In the genomic region with DNA sequence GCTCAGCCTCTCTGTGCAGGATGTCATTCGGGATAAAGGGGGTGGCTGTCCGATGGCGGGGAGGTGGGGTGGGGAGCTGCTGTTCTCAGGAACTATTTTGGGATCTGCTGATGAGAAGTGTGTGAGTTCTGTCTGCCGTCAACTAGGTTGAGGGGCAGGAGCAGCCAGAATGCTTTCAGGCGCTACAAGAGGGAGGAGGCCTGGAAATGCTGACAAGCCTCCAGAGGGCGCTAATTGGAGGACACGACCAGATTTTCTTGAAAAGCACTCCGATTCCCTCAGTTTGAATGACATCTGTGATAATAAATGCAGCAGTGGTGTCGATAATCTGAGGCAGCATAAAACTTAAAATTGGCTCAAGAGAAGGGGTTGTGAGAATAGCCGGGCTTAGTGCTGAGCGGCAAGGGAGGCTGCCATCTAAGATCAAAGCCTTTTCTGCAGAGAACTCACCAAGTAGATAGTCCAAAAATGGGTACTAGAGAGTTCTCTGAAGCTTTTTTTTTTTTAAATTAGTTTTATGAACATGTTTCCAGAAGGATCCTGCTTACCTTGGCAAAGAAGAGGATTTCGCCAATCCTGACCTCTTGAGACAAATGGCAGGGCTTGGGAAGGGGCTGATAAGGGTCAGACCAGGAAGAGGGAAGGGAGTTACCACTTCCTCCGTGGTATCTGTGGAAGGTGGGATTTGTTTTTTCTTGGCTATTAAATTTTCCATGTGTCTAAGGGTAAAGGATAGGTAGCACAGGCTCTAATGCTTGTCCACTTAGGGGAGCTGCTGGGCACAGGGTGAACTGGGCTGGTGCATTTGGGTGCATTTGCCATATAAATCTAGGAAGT, we compare ENCODE assay signal across 7 cellular contexts.
DNase-seq lines count a peak whose midpoint lies in the region; ATAC-seq and TF ChIP-seq lines count a peak whose summit lies in the region.

No MANE protein-coding gene starts in this region.

- H3K27me3 ChIP-seq in brain microvascular endothelial cell (replicated peaks): no peaks in the 10 kb centered on the region
- H3K27me3 ChIP-seq in mesenchymal stem cell (ENCODE audit: control insufficient read depth in 1 of 2, insufficient read depth in 1 of 2, low read length in 2 of 2): no peaks in the 10 kb centered on the region

- H2BK12ac ChIP-seq in mesenchymal stem cell (ENCODE audit: low read length in 2 of 2): no peak overlapping the region

- DNase-seq in NCI-H1694 (lab: John Stamatoyannopoulos, UW) (peak; percentile 28), brain microvascular endothelial cell (peak; percentile 18), mesenchymal stem cell (peak; percentile 14), putamen (ENCODE audit: low spot score) (no peak)

- H3K23ac ChIP-seq in mesenchymal stem cell (ENCODE audit: low read length in 2 of 2): no peak overlapping the region

- no peak overlapping the region for H3K18ac ChIP-seq in mesenchymal stem cell (ENCODE audit: low read depth in 1 of 2, low read length in 2 of 2)

- TF ChIP-seq CTCF in GM12872 (IDR thresholded peaks at IDR 0.05; ENCODE audit: insufficient read depth, low read depth, low read length) (peak; percentile 51), brain microvascular endothelial cell (IDR thresholded peaks at IDR 0.05; ENCODE audit: low read depth, low read length, missing control alignments) (peak; percentile 82)

- H3K4me1 ChIP-seq in mesenchymal stem cell (ENCODE audit: control insufficient read depth, insufficient read depth, low read depth, low read length): no peaks in the 10 kb centered on the region

- ATAC-seq in HG02642 (IDR thresholded peaks at IDR 0.05; ENCODE audit: poor library complexity, unreplicated experiment) (no peak), HG03520 (IDR thresholded peaks at IDR 0.05; ENCODE audit: unreplicated experiment) (no peak)

- H2AK5ac ChIP-seq in mesenchymal stem cell (ENCODE audit: low read length, severe bottlenecking): no peak overlapping the region

- no peak overlapping the region for H3K14ac ChIP-seq in mesenchymal stem cell (ENCODE audit: low read length in 2 of 2)

- H3K4ac ChIP-seq in mesenchymal stem cell (ENCODE audit: low read depth in 1 of 2, low read length in 2 of 2): no peak overlapping the region

- WGBS in mesenchymal stem cell: 56% methylated on average over 13 of the region's 13 CpGs

- no peak overlapping the region for H3K27ac ChIP-seq in brain microvascular endothelial cell
- no peak overlapping the region for H3K27ac ChIP-seq in mesenchymal stem cell (ENCODE audit: low read length, poor library complexity, severe bottlenecking)

- no peaks in the 10 kb centered on the region for H3K79me1 ChIP-seq in mesenchymal stem cell (replicated peaks; ENCODE audit: low read length, poor library complexity, severe bottlenecking)

- H4K91ac ChIP-seq in mesenchymal stem cell (ENCODE audit: low read length): no peak overlapping the region

- H3K9ac ChIP-seq in mesenchymal stem cell (ENCODE audit: low read length): no peak overlapping the region

- H4K8ac ChIP-seq in mesenchymal stem cell (ENCODE audit: low read length): no peak overlapping the region

- H2AFZ ChIP-seq in mesenchymal stem cell (ENCODE audit: low read depth, low read length): no peak overlapping the region

- in situ Hi-C loops in brain microvascular endothelial cell (cut with HindIII; ENCODE audit: low pct_ligation_motif_present, low sequenced_read_pairs): no loop called here

- no peak overlapping the region for H3K4me2 ChIP-seq in mesenchymal stem cell (ENCODE audit: low read length, poor library complexity, severe bottlenecking)

- H3K4me3 ChIP-seq in brain microvascular endothelial cell (ENCODE audit: low read depth, low read length) (no peak overlapping the region), mesenchymal stem cell (ENCODE audit: insufficient read depth in 1 of 2, low read depth in 1 of 2, low read length in 2 of 2) (no peak overlapping the region)

- no peak overlapping the region for H2BK120ac ChIP-seq in mesenchymal stem cell (ENCODE audit: low read depth, low read length)

- no peak overlapping the region for H2BK15ac ChIP-seq in mesenchymal stem cell (ENCODE audit: low read depth, poor library complexity, severe bottlenecking)

- no peak overlapping the region for H2BK5ac ChIP-seq in mesenchymal stem cell (ENCODE audit: low read depth, low read length, poor library complexity, severe bottlenecking)

- H3K9me3 ChIP-seq in mesenchymal stem cell (ENCODE audit: control insufficient read depth, low read length): no peaks in the 10 kb centered on the region

- H3K36me3 ChIP-seq in brain microvascular endothelial cell (replicated peaks) (peaks cover under 1% of the 10 kb centered on the region), mesenchymal stem cell (ENCODE audit: control insufficient read depth in 1 of 2, insufficient read depth in 2 of 2, low read depth in 1 of 2, low read length in 2 of 2) (peaks cover 8 to 48% of the 10 kb centered on the region in 2 experiments)
